In genomic region chr20:32344835-32345506, GRCh38 we compare ENCODE assay signal across 18 cellular contexts. TPM values are rescaled to one million over a fixed set of nuclear protein-coding genes. Genes with fewer than 3 reads are reported as not detected.
DNase-seq lines count a peak whose midpoint lies in the region; ATAC-seq and TF ChIP-seq lines count a peak whose summit lies in the region.
"Had no signal": no experiment of that assay in that cellular context is flagged by ENCODE, and none has a peak within 500 bp of the region (broad histone marks: within the 10 kb centered on the region; RNA-seq: fewer than 3 reads in every experiment).

No MANE protein-coding gene starts in this region.

- H3K36me3 ChIP-seq in endodermal cell (ENCODE audit: control insufficient read depth, insufficient read depth, low read length) (no peaks in the 10 kb centered on the region), smooth muscle cell (ENCODE audit: low read depth) (no peaks in the 10 kb centered on the region), right atrium auricular region (no peaks in the 10 kb centered on the region), left lung (no peaks in the 10 kb centered on the region)
- H3K36me3 ChIP-seq: colonic mucosa had no signal

- H3K4me1 Mint-ChIP-seq in endodermal cell = peaks cover 12% of the 10 kb centered on the region

- H3K79me2 ChIP-seq in smooth muscle cell (ENCODE audit: low read depth) = no peaks in the 10 kb centered on the region

- peaks cover 8% of the 10 kb centered on the region for H3F3A ChIP-seq in smooth muscle cell (ENCODE audit: low read depth)

- H3K4me3 ChIP-seq in endodermal cell (ENCODE audit: low read length) (no peak overlapping the region), smooth muscle cell (no peak overlapping the region), right atrium auricular region (no peak overlapping the region), left lung (no peak overlapping the region)
- H3K4me3 ChIP-seq: colonic mucosa, testis had no signal

- H3K27me3 ChIP-seq in endodermal cell (ENCODE audit: control insufficient read depth, insufficient read depth, low read length, poor library complexity, severe bottlenecking) (no peaks in the 10 kb centered on the region), smooth muscle cell (ENCODE audit: low read depth) (no peaks in the 10 kb centered on the region), right atrium auricular region (no peaks in the 10 kb centered on the region), left lung (no peaks in the 10 kb centered on the region)
- H3K27me3 ChIP-seq: colonic mucosa, testis had no signal

- peak overlapping the region; percentile 55 for H3K27ac ChIP-seq in endodermal cell (ENCODE audit: low read depth, low read length)
- no peak overlapping the region for H3K27ac ChIP-seq in smooth muscle cell (ENCODE audit: low read depth)
- H3K27ac ChIP-seq in right atrium auricular region = no peak overlapping the region
- H3K27ac ChIP-seq in left lung = no peak overlapping the region
- H3K27ac ChIP-seq: colonic mucosa, RWPE1, testis had no signal

- DNase-seq in NCI-H748 (lab: John Stamatoyannopoulos, UW; ENCODE audit: unreplicated experiment) (peak; percentile 4), NCI-H748 treated with DMSO at 0.1 percent for 48 hours (lab: John Stamatoyannopoulos, UW) (no peak), NCI-H69 (lab: John Stamatoyannopoulos, UW) (peak; percentile 73), endodermal cell (peak; percentile 69), smooth muscle cell (lab: John Stamatoyannopoulos, UW; ENCODE audit: unreplicated experiment) (no peak), DMS114 treated with DMSO at 0.1 percent for 48 hours (lab: John Stamatoyannopoulos, UW; ENCODE audit: unreplicated experiment) (no peak), right atrium auricular region (ENCODE audit: low spot score) (no peak), left lung (no peak)
- DNase-seq: activated CD4-positive, CD25-positive, alpha-beta regulatory T cell; CD8-positive, alpha-beta T cell; colonic mucosa; KG1; NCI-H1694; NCI-H524 treated with DMSO at 0.1 percent for 48 hours; stimulated activated CD4-positive, alpha-beta T cell treated with anti-CD3 and anti-CD28 coated beads, Interleukin-2, amount 100 ng/mL, for 48 hours; testis had no signal

- peaks cover 4% of the 10 kb centered on the region for H3K4me1 ChIP-seq in endodermal cell (ENCODE audit: control insufficient read depth, insufficient read depth, low read length)
- H3K4me1 ChIP-seq in smooth muscle cell (ENCODE audit: low read depth) = peaks cover 11% of the 10 kb centered on the region
- H3K4me1 ChIP-seq in right atrium auricular region = no peaks in the 10 kb centered on the region
- H3K4me1 ChIP-seq in left lung = no peaks in the 10 kb centered on the region
- H3K4me1 ChIP-seq: testis had no signal

- 62 to 72% methylated on average over 4 to 7 of the region's 7 CpGs for WGBS in endodermal cell (ENCODE audit: insufficient coverage in 1 of 2, insufficient read length in 1 of 2), 2 experiments
- 45% methylated on average over 7 of the region's 7 CpGs for WGBS in smooth muscle cell (ENCODE audit: low lambda C conversion rate)

- no peaks in the 10 kb centered on the region for H3K36me3 Mint-ChIP-seq in endodermal cell (ENCODE audit: low read depth)

- no peak overlapping the region for H3K9ac ChIP-seq in endodermal cell (ENCODE audit: extremely low read depth, low read length, poor library complexity, severe bottlenecking)
- no peak overlapping the region for H3K9ac ChIP-seq in smooth muscle cell (ENCODE audit: low read depth)

- H2AFZ ChIP-seq in smooth muscle cell (ENCODE audit: low read depth) = no peak overlapping the region

- H4K20me1 ChIP-seq in smooth muscle cell (ENCODE audit: low read depth) = no peaks in the 10 kb centered on the region

- H3K9me3 Mint-ChIP-seq in endodermal cell = no peaks in the 10 kb centered on the region
- H3K9me3 Mint-ChIP-seq: CD8-positive, alpha-beta T cell had no signal

- H3K4me2 ChIP-seq in smooth muscle cell = peak overlapping the region; percentile 13

- no peak for TF ChIP-seq CTCF in endodermal cell (conservative IDR thresholded peaks at IDR 0.05)
- TF ChIP-seq CTCF in smooth muscle cell (IDR thresholded peaks at IDR 0.05; ENCODE audit: borderline replicate concordance, insufficient read depth, poor library complexity, severe bottlenecking) = no peak
- no peak for TF ChIP-seq CTCF in right atrium auricular region (IDR thresholded peaks at IDR 0.05)
- no peak for TF ChIP-seq CTCF in left lung (IDR thresholded peaks at IDR 0.05)

- H3K27me3 Mint-ChIP-seq in endodermal cell (ENCODE audit: insufficient read depth) = peaks cover 8% of the 10 kb centered on the region

- no peak for ATAC-seq in left lung
- ATAC-seq: CD8-positive, alpha-beta T cell; HCT116 had no signal

- intact Hi-C loops in left lung (cut with DNase I) = no loop called here

- no peak overlapping the region for H3K27ac Mint-ChIP-seq in endodermal cell
- H3K27ac Mint-ChIP-seq: CD8-positive, alpha-beta T cell had no signal

- H3K9me3 ChIP-seq in endodermal cell (ENCODE audit: control insufficient read depth, low read length) (no peaks in the 10 kb centered on the region), smooth muscle cell (replicated peaks; ENCODE audit: low read depth) (no peaks in the 10 kb centered on the region), right atrium auricular region (no peaks in the 10 kb centered on the region), left lung (no peaks in the 10 kb centered on the region)
- H3K9me3 ChIP-seq: colonic mucosa, testis had no signal

- no peak overlapping the region for H3K4me3 Mint-ChIP-seq in endodermal cell
- H3K4me3 Mint-ChIP-seq: CD8-positive, alpha-beta T cell had no signal

RNA-seq across cellular contexts. Expression of gene ASXL1, which starts 13.2 kb away (rescaled TPM):
- total RNA-seq in endodermal cell = 10 to 100 TPM; 88.9 to 98.6 TPM
- polyA plus RNA-seq in endodermal cell (2013, experiment 1 of 2) = 72.1 TPM
- 63.8 TPM for polyA plus RNA-seq in endodermal cell (2013, experiment 2 of 2)
- 59.3 and 62.1 TPM in 2 replicates for total RNA-seq in smooth muscle cell
- polyA plus RNA-seq in smooth muscle cell = 46.5 and 76.4 TPM in 2 replicates
- total RNA-seq in right atrium auricular region = 10 to 100 TPM; 15.9 to 30.5 TPM
- total RNA-seq in left lung = 10 to 100 TPM; 51.1 to 69.2 TPM

Comparison
In these comparisons a context has a peak if more than half of its experiments do, and no peak if none do; other contexts are left out.
1. DNase-seq: peak in NCI-H748 (single experiment), NCI-H69 (single experiment) and endodermal cell (single experiment); none in NCI-H748 treated with DMSO at 0.1 percent for 48 hours (single experiment), smooth muscle cell (single experiment), DMS114 treated with DMSO at 0.1 percent for 48 hours (single experiment), right atrium auricular region (single experiment) and left lung (0 of 2).